Comparison of ENCODE assay signal across 11 cellular contexts in the genomic region with DNA sequence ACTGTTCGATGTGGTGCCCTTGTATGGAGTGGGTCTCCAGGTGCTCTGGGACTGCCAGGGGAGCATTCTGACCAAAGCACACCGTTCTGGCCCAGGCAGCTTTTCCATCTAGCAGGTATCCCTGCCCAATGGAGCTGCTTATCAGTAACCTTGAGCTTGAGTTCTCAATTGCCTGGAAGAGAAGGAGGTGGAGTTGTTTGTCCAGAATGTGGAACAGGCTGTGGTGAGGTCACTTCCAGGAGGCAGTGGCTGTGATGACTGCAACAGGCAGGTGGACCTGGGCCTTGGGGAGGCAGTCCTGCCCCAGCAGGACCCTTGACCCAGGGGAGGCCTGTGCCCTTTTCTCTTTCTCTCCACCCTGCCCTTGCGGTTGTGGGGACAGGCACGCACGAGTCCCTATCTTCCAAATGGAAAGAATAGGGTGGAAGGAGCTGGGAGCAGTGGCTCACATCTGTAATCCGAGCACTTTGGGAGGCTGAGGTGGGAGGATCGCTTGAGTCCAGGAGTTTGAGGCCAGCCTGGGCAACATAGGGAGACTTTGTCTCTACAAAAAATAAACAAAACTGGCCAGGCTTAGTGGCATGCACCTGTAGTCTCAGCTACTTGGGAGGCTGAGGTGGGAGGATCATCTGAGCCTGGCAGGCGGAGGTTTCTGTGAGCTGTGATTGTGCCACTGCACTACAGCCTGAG. TPM values are rescaled to one million over a fixed set of nuclear protein-coding genes. Genes with fewer than 3 reads are reported as not detected.
A peak's percentile ranks its signal among the peaks of the same experiment; 100 is the strongest.
DNase-seq lines count a peak whose midpoint lies in the region; ATAC-seq and TF ChIP-seq lines count a peak whose summit lies in the region.
"Had no signal": no experiment of that assay in that cellular context is flagged by ENCODE, and none has a peak within 500 bp of the region (broad histone marks: within the 10 kb centered on the region; RNA-seq: fewer than 3 reads in every experiment).

No MANE protein-coding gene starts in this region.

- H3K4me3 ChIP-seq in body of pancreas = no peak overlapping the region
- H3K4me3 ChIP-seq in naive thymus-derived CD4-positive, alpha-beta T cell (ENCODE audit: low read length) = no peak overlapping the region

- WGBS in body of pancreas, 2 donors = 55 to 59% methylated on average over 7 to 8 of the region's 8 CpGs

- no peaks in the 10 kb centered on the region for H3K9me3 Mint-ChIP-seq in CD14-positive monocyte
- no peaks in the 10 kb centered on the region for H3K9me3 Mint-ChIP-seq in naive thymus-derived CD4-positive, alpha-beta T cell
- H3K9me3 Mint-ChIP-seq: WTC11 had no signal

- no peak for DNase-seq in CD14-positive monocyte (ENCODE audit: low spot score)
- DNase-seq in body of pancreas = peak; percentile 84 to 94 (median 90)
- no peak for DNase-seq in naive thymus-derived CD4-positive, alpha-beta T cell
- DNase-seq in H4 (ENCODE audit: low spot score) = no peak
- no peak for DNase-seq in midbrain (lab: John Stamatoyannopoulos, UW)
- DNase-seq: Caco-2, NCI-H2107 had no signal

- TF ChIP-seq CTCF in CD14-positive monocyte (IDR thresholded peaks at IDR 0.05) (no peak), body of pancreas (IDR thresholded peaks at IDR 0.05) (peak in 2 of 7 experiments; percentile 8 to 12)

- no peak overlapping the region for H3K4me3 Mint-ChIP-seq in CD14-positive monocyte
- peak overlapping the region in 1 of 10 donors; percentile 17 for H3K4me3 Mint-ChIP-seq in naive thymus-derived CD4-positive, alpha-beta T cell
- H3K4me3 Mint-ChIP-seq: WTC11 had no signal

- peak; percentile 96 for ATAC-seq in body of pancreas
- no peak for ATAC-seq in naive thymus-derived CD4-positive, alpha-beta T cell
- ATAC-seq in GM21381 (IDR thresholded peaks at IDR 0.05; ENCODE audit: unreplicated experiment) = no peak
- no peak for ATAC-seq in GM18520 (IDR thresholded peaks at IDR 0.05; ENCODE audit: unreplicated experiment)
- ATAC-seq: WTC11 had no signal

- H3K27ac Mint-ChIP-seq in CD14-positive monocyte = peak overlapping the region; percentile 92 to 100 (median 98)
- peak overlapping the region in 8 of 9 donors; percentile 48 to 94 (median 72) for H3K27ac Mint-ChIP-seq in naive thymus-derived CD4-positive, alpha-beta T cell
- H3K27ac Mint-ChIP-seq: WTC11 had no signal

- TF ChIP-seq POLR2A in body of pancreas (IDR thresholded peaks at IDR 0.05) = peak; percentile 69 to 80 (median 80)

- H3K27me3 ChIP-seq in body of pancreas = no peaks in the 10 kb centered on the region
- H3K27me3 ChIP-seq in naive thymus-derived CD4-positive, alpha-beta T cell (ENCODE audit: control insufficient read depth in 2 of 2, insufficient read depth in 2 of 2, low read length in 2 of 2) = no peaks in the 10 kb centered on the region

- H3K27me3 Mint-ChIP-seq in CD14-positive monocyte (ENCODE audit: low read depth in 3 of 3) = peaks cover 0 to 6% (median 1%) of the 10 kb centered on the region in 3 donors
- H3K27me3 Mint-ChIP-seq in naive thymus-derived CD4-positive, alpha-beta T cell = no peaks in the 10 kb centered on the region

- intact Hi-C loops in CD14-positive monocyte (cut with micrococcal nuclease) = loop anchor here in 1 of 2 donors (5.0 kb wide), 1 partner anchor 90 kb away; no protein-coding TSS in a partner anchor
- intact Hi-C loops in body of pancreas (cut with DNase I) = no loop called here
- intact Hi-C loops in naive thymus-derived CD4-positive, alpha-beta T cell (cut with micrococcal nuclease) = no loop called here

- peaks cover 98% of the 10 kb centered on the region for H3K4me1 Mint-ChIP-seq in CD14-positive monocyte
- H3K4me1 Mint-ChIP-seq in naive thymus-derived CD4-positive, alpha-beta T cell = peaks cover 39 to 95% (median 56%) of the 10 kb centered on the region in 7 donors

- H3K36me3 ChIP-seq in KOPT-K1 (ENCODE audit: insufficient read depth, low read length) = peaks cover 83% of the 10 kb centered on the region
- peaks cover 0 to 9% of the 10 kb centered on the region in 2 donors for H3K36me3 ChIP-seq in body of pancreas (replicated peaks in 1 of 2; ENCODE audit: insufficient read depth in 1 of 2, low read depth in 2 of 2)
- peaks cover 0 to 32% (median 0%) of the 10 kb centered on the region in 3 experiments for H3K36me3 ChIP-seq in naive thymus-derived CD4-positive, alpha-beta T cell (ENCODE audit: control insufficient read depth in 2 of 3, insufficient read depth in 3 of 3, low read length in 3 of 3)

- CTCF ChIA-PET in naive thymus-derived CD4-positive, alpha-beta T cell (lab: Charles Lee) = interaction anchor here (0.7 to 0.8 kb wide), 2 partner anchors 63 to 652 kb away, joined by 3 read pairs; no protein-coding TSS in a partner anchor

- H3K9me3 ChIP-seq in KOPT-K1 (ENCODE audit: insufficient read depth, low read length, poor library complexity, severe bottlenecking) (no peaks in the 10 kb centered on the region), body of pancreas (no peaks in the 10 kb centered on the region)
- H3K9me3 ChIP-seq in naive thymus-derived CD4-positive, alpha-beta T cell (ENCODE audit: control insufficient read depth in 2 of 3, low read length in 3 of 3) = no peaks in the 10 kb centered on the region
- H3K9me3 ChIP-seq: Caco-2 had no signal

- POLR2A ChIA-PET in naive thymus-derived CD4-positive, alpha-beta T cell (lab: Charles Lee) = interaction anchor here (2.2 kb wide), 1 partner anchor 39 kb away, joined by 6 read pairs; no protein-coding TSS in a partner anchor

- peaks cover 69% of the 10 kb centered on the region for H3K4me1 ChIP-seq in body of pancreas
- H3K4me1 ChIP-seq in naive thymus-derived CD4-positive, alpha-beta T cell (ENCODE audit: control insufficient read depth in 2 of 2, insufficient read depth in 2 of 2, low read length in 2 of 2) = peaks cover 7 to 24% of the 10 kb centered on the region in 2 donors

- H3K36me3 Mint-ChIP-seq in CD14-positive monocyte = peaks cover 57 to 86% of the 10 kb centered on the region in 2 donors
- H3K36me3 Mint-ChIP-seq in naive thymus-derived CD4-positive, alpha-beta T cell = peaks cover 0 to 23% (median 4%) of the 10 kb centered on the region in 5 donors
- H3K36me3 Mint-ChIP-seq: WTC11 had no signal

- peak overlapping the region; percentile 95 for H3K27ac ChIP-seq in KOPT-K1 (ENCODE audit: low read depth, low read length, poor library complexity, severe bottlenecking)
- peak overlapping the region; percentile 89 to 96 (median 94) for H3K27ac ChIP-seq in body of pancreas
- no peak overlapping the region for H3K27ac ChIP-seq in naive thymus-derived CD4-positive, alpha-beta T cell (ENCODE audit: low read depth, low read length)

RNA-seq across cellular contexts. Expression of a gene that starts 40.8 kb away (rescaled TPM):
- 10 to 100 TPM; 43.2 to 52.5 TPM for polyA plus RNA-seq in CD14-positive monocyte
- total RNA-seq in body of pancreas = 10 to 100 TPM; 33.5 to 51.7 TPM
- 10 to 100 TPM; 35.6 to 93.5 (median 43.6) TPM for total RNA-seq in naive thymus-derived CD4-positive, alpha-beta T cell
- 10 to 100 TPM in 1 of 2 donors, 1 to 10 TPM in 1; 6.7 to 13.9 TPM for polyA plus RNA-seq in naive thymus-derived CD4-positive, alpha-beta T cell
- total RNA-seq in H4 (2014; rRNA removed; shearing (Covaris generic)) = 4.4 and 5.8 TPM in 2 replicates

Comparison
In these comparisons a context has a peak if more than half of its experiments do, and no peak if none do; other contexts are left out.
1. DNase-seq: peak in body of pancreas (4 of 4); none in CD14-positive monocyte (single experiment), naive thymus-derived CD4-positive, alpha-beta T cell (0 of 9), H4 (single experiment) and midbrain (single experiment).